11 cellular contexts compared by ENCODE assay signal in genomic region chr2:43212931-43213330, GRCh38. TPM values are rescaled to one million over a fixed set of nuclear protein-coding genes. Genes with fewer than 3 reads are reported as not detected.
DNase-seq lines count a peak whose midpoint lies in the region; ATAC-seq and TF ChIP-seq lines count a peak whose summit lies in the region.
"Had no signal": no experiment of that assay in that cellular context is flagged by ENCODE, and none has a peak within 500 bp of the region (broad histone marks: within the 10 kb centered on the region; RNA-seq: fewer than 3 reads in every experiment).

No MANE protein-coding gene starts in this region.

- H3K4me3 ChIP-seq in CD4-positive, CD25-positive, alpha-beta regulatory T cell (ENCODE audit: low read depth, low read length) = no peak overlapping the region
- peak overlapping the region; percentile 39 to 53 for H3K4me3 ChIP-seq in neutrophil (ENCODE audit: low read depth in 1 of 2, low read length in 1 of 2)
- no peak overlapping the region for H3K4me3 ChIP-seq in MM.1S (ENCODE audit: low read length)
- H3K4me3 ChIP-seq: SJSA1 had no signal

- DNase-seq in CD4-positive, CD25-positive, alpha-beta regulatory T cell = no peak
- DNase-seq in RPMI8226 = peak; percentile 95
- peak in 26 of 42 donors; percentile 30 to 72 (median 48) for DNase-seq in head of caudate nucleus
- no peak for DNase-seq in AG08395 (ENCODE audit: low spot score)
- DNase-seq in MM.1S = no peak
- DNase-seq: activated T-cell treated with anti-CD3 and anti-CD28 coated beads for 4 hours, NCI-H187 treated with DMSO at 0.1 percent for 48 hours had no signal

- peaks cover 9% of the 10 kb centered on the region for H3K4me1 ChIP-seq in CD4-positive, CD25-positive, alpha-beta regulatory T cell (ENCODE audit: control insufficient read depth, insufficient read depth, low read length, poor library complexity, severe bottlenecking)
- peaks cover 91 to 95% of the 10 kb centered on the region in 2 experiments for H3K4me1 ChIP-seq in neutrophil (ENCODE audit: control insufficient read depth in 1 of 2, insufficient read depth in 1 of 2, low read depth in 1 of 2, low read length in 1 of 2)
- peaks cover 8% of the 10 kb centered on the region for H3K4me1 ChIP-seq in MM.1S (ENCODE audit: low read length)

- H3K36me3 Mint-ChIP-seq in CD4-positive, CD25-positive, alpha-beta regulatory T cell = peaks cover 10% of the 10 kb centered on the region

- H3K36me3 ChIP-seq in CD4-positive, CD25-positive, alpha-beta regulatory T cell (ENCODE audit: control insufficient read depth, insufficient read depth, low read length) = no peaks in the 10 kb centered on the region
- H3K36me3 ChIP-seq in neutrophil = no peaks in the 10 kb centered on the region
- no peaks in the 10 kb centered on the region for H3K36me3 ChIP-seq in MM.1S (replicated peaks; ENCODE audit: insufficient read depth, low read length)
- H3K36me3 ChIP-seq: SJSA1 had no signal

- intact Hi-C loops in head of caudate nucleus (cut with DNase I) = no loop called here

- H3K4me3 Mint-ChIP-seq in CD4-positive, CD25-positive, alpha-beta regulatory T cell = peak overlapping the region in 1 of 4 donors; percentile 69

- H3K9ac ChIP-seq in MM.1S (ENCODE audit: low read length) = no peak overlapping the region

- peak in 1 of 2 donors; percentile 32 for ATAC-seq in CD4-positive, CD25-positive, alpha-beta regulatory T cell (ENCODE audit: low read depth in 2 of 2)
- no peak for ATAC-seq in GM19351 (IDR thresholded peaks at IDR 0.05; ENCODE audit: unreplicated experiment)
- ATAC-seq in GM18519 (IDR thresholded peaks at IDR 0.05; ENCODE audit: low FRiP score, unreplicated experiment) = no peak

- H3K27me3 ChIP-seq in CD4-positive, CD25-positive, alpha-beta regulatory T cell (ENCODE audit: control insufficient read depth, insufficient read depth, low read length) = no peaks in the 10 kb centered on the region
- H3K27me3 ChIP-seq in neutrophil (no peaks in the 10 kb centered on the region), MM.1S (replicated peaks; ENCODE audit: insufficient read depth, low read length) (no peaks in the 10 kb centered on the region)
- H3K27me3 ChIP-seq: SJSA1 had no signal

- H3K79me2 ChIP-seq in MM.1S (ENCODE audit: low read length) = no peaks in the 10 kb centered on the region

- H3F3A ChIP-seq in MM.1S (ENCODE audit: insufficient read depth, low read length) = peaks cover 8% of the 10 kb centered on the region

- H3K9me3 ChIP-seq in CD4-positive, CD25-positive, alpha-beta regulatory T cell (ENCODE audit: control insufficient read depth in 2 of 2, low read length in 2 of 2) = no peaks in the 10 kb centered on the region
- H3K9me3 ChIP-seq in neutrophil = no peaks in the 10 kb centered on the region
- no peaks in the 10 kb centered on the region for H3K9me3 ChIP-seq in MM.1S (replicated peaks; ENCODE audit: insufficient read depth, low read length)
- H3K9me3 ChIP-seq: SJSA1 had no signal

- no peaks in the 10 kb centered on the region for H4K20me1 ChIP-seq in MM.1S (ENCODE audit: insufficient read depth, low read length)

- H2AFZ ChIP-seq in MM.1S (ENCODE audit: low read length) = no peak overlapping the region

- H3K9me3 Mint-ChIP-seq in CD4-positive, CD25-positive, alpha-beta regulatory T cell = peaks cover 0 to 2% (median 0%) of the 10 kb centered on the region in 7 donors

- H3K27me3 Mint-ChIP-seq in CD4-positive, CD25-positive, alpha-beta regulatory T cell = no peaks in the 10 kb centered on the region

- no peaks in the 10 kb centered on the region for H3K9me2 ChIP-seq in MM.1S (replicated peaks; ENCODE audit: insufficient read depth, low read length)

- peak overlapping the region; percentile 15 to 82 (median 81) for H3K27ac Mint-ChIP-seq in CD4-positive, CD25-positive, alpha-beta regulatory T cell

- TF ChIP-seq CTCF in neutrophil (IDR thresholded peaks at IDR 0.05) (peak; percentile 13), MM.1S (IDR thresholded peaks at IDR 0.05; ENCODE audit: low read length) (no peak)

- peaks cover 0 to 41% (median 11%) of the 10 kb centered on the region in 4 donors for H3K4me1 Mint-ChIP-seq in CD4-positive, CD25-positive, alpha-beta regulatory T cell

- H3K4me2 ChIP-seq in MM.1S (ENCODE audit: low read depth, low read length) = no peak overlapping the region

- no peak overlapping the region for H3K27ac ChIP-seq in CD4-positive, CD25-positive, alpha-beta regulatory T cell (ENCODE audit: insufficient read depth, low read length, poor library complexity, severe bottlenecking)
- H3K27ac ChIP-seq in neutrophil (peak overlapping the region; percentile 95), MM.1S (ENCODE audit: low read length) (no peak overlapping the region)
- H3K27ac ChIP-seq: SJSA1 had no signal

RNA-seq across cellular contexts. Expression of gene ZFP36L2, which starts 13.5 kb away (rescaled TPM):
- total RNA-seq in CD4-positive, CD25-positive, alpha-beta regulatory T cell = 874 TPM
- polyA plus RNA-seq in CD4-positive, CD25-positive, alpha-beta regulatory T cell = 100 to 1,000 TPM; 119 to 155 (median 128) TPM

Comparison
In these comparisons a context has a peak if more than half of its experiments do, and no peak if none do; other contexts are left out.
1. DNase-seq: peak in RPMI8226 (single experiment) and head of caudate nucleus (26 of 42); none in CD4-positive, CD25-positive, alpha-beta regulatory T cell (0 of 3), AG08395 (single experiment) and MM.1S (single experiment).
2. H3K4me3 ChIP-seq: peak in neutrophil (2 of 2); none in CD4-positive, CD25-positive, alpha-beta regulatory T cell (single experiment) and MM.1S (single experiment).